In genomic region chr21:45995686-45996179, GRCh38 we compare ENCODE assay signal across 12 cellular contexts. TPM values are rescaled to one million over a fixed set of nuclear protein-coding genes. Genes with fewer than 3 reads are reported as not detected.
DNase-seq lines count a peak whose midpoint lies in the region; ATAC-seq and TF ChIP-seq lines count a peak whose summit lies in the region.
"Had no signal": no experiment of that assay in that cellular context is flagged by ENCODE, and none has a peak within 500 bp of the region (broad histone marks: within the 10 kb centered on the region; RNA-seq: fewer than 3 reads in every experiment).

No MANE protein-coding gene starts in this region.

- no peak overlapping the region for H3K4me2 ChIP-seq in mesenchymal stem cell (ENCODE audit: low read length, poor library complexity, severe bottlenecking)
- no peak overlapping the region for H3K4me2 ChIP-seq in mesendoderm (ENCODE audit: low read length)

- WGBS in mesenchymal stem cell: 88% methylated on average over 5 of the region's 6 CpGs
- WGBS in mesendoderm (ENCODE audit: extremely low coverage, insufficient coverage, low lambda C conversion rate): no CpG with 5 or more reads among the region's 6 CpGs

- no peak overlapping the region for H2BK120ac ChIP-seq in mesenchymal stem cell (ENCODE audit: low read depth, low read length)
- no peak overlapping the region for H2BK120ac ChIP-seq in mesendoderm (ENCODE audit: low read depth, low read length)

- no peak overlapping the region for H3K4me3 Mint-ChIP-seq in activated naive CD8-positive, alpha-beta T cell treated with anti-CD3 and anti-CD28 coated beads for 36 hours
- no peak overlapping the region for H3K4me3 Mint-ChIP-seq in activated naive CD8-positive, alpha-beta T cell treated with anti-CD3 and anti-CD28 coated beads, Interleukin-2, amount 50 U/mL, for 24 hours

- no peak overlapping the region for H3K56ac ChIP-seq in mesendoderm (ENCODE audit: low read length)

- no peak overlapping the region for H3K23ac ChIP-seq in mesenchymal stem cell (ENCODE audit: low read length in 2 of 2)
- H3K23ac ChIP-seq in mesendoderm (ENCODE audit: low read length): no peak overlapping the region

- H3K9me3 ChIP-seq in breast epithelium: no peaks in the 10 kb centered on the region
- H3K9me3 ChIP-seq in mesenchymal stem cell (ENCODE audit: control insufficient read depth, low read length): no peaks in the 10 kb centered on the region
- no peaks in the 10 kb centered on the region for H3K9me3 ChIP-seq in vagina

- H3K36me3 ChIP-seq in breast epithelium (no peaks in the 10 kb centered on the region), mesenchymal stem cell (ENCODE audit: control insufficient read depth in 1 of 2, insufficient read depth in 2 of 2, low read depth in 1 of 2, low read length in 2 of 2) (peaks cover 97 to 100% of the 10 kb centered on the region in 2 experiments), vagina (peaks cover 6 to 40% of the 10 kb centered on the region in 2 donors), mesendoderm (ENCODE audit: control insufficient read depth, insufficient read depth, low read length) (peaks cover 30% of the 10 kb centered on the region)

- no peaks in the 10 kb centered on the region for H3K79me2 ChIP-seq in mesendoderm (ENCODE audit: control insufficient read depth, insufficient read depth, low read length)

- TF ChIP-seq POLR2A in breast epithelium (IDR thresholded peaks at IDR 0.05): no peak
- TF ChIP-seq POLR2A in vagina (IDR thresholded peaks at IDR 0.05): no peak

- peak overlapping the region; percentile 84 for H3K9ac ChIP-seq in mesenchymal stem cell (ENCODE audit: low read length)
- H3K9ac ChIP-seq in mesendoderm (ENCODE audit: low read length): no peak overlapping the region

- H4K91ac ChIP-seq in mesenchymal stem cell (ENCODE audit: low read length): no peak overlapping the region

- peak overlapping the region; percentile 27 for H4K8ac ChIP-seq in mesenchymal stem cell (ENCODE audit: low read length)
- H4K8ac ChIP-seq in mesendoderm (ENCODE audit: low read depth, low read length): no peak overlapping the region

- no peak overlapping the region for H3K14ac ChIP-seq in mesenchymal stem cell (ENCODE audit: low read length in 2 of 2)

- no peaks in the 10 kb centered on the region for H3K4me1 Mint-ChIP-seq in activated naive CD8-positive, alpha-beta T cell treated with anti-CD3 and anti-CD28 coated beads for 36 hours
- no peaks in the 10 kb centered on the region for H3K4me1 Mint-ChIP-seq in activated naive CD8-positive, alpha-beta T cell treated with anti-CD3 and anti-CD28 coated beads, Interleukin-2, amount 50 U/mL, for 24 hours

- H3K27ac ChIP-seq in breast epithelium (peak overlapping the region in 1 of 2 donors; percentile 88), mesenchymal stem cell (ENCODE audit: low read length, poor library complexity, severe bottlenecking) (no peak overlapping the region), vagina (peak overlapping the region; percentile 71), mesendoderm (ENCODE audit: low read depth, low read length) (no peak overlapping the region)

- H2BK15ac ChIP-seq in mesenchymal stem cell (ENCODE audit: low read depth, poor library complexity, severe bottlenecking): no peak overlapping the region
- H2BK15ac ChIP-seq in mesendoderm (replicated peaks; ENCODE audit: low read depth): no peak overlapping the region

- H3K4me1 ChIP-seq in breast epithelium (no peaks in the 10 kb centered on the region), mesenchymal stem cell (ENCODE audit: control insufficient read depth, insufficient read depth, low read depth, low read length) (peaks cover 30% of the 10 kb centered on the region), vagina (no peaks in the 10 kb centered on the region), mesendoderm (ENCODE audit: control insufficient read depth, low read depth, low read length) (no peaks in the 10 kb centered on the region)

- H2AFZ ChIP-seq in mesenchymal stem cell (ENCODE audit: low read depth, low read length): no peak overlapping the region

- H3K4ac ChIP-seq in mesenchymal stem cell (ENCODE audit: low read depth in 1 of 2, low read length in 2 of 2) (no peak overlapping the region), mesendoderm (ENCODE audit: low read depth, low read length) (no peak overlapping the region)

- no peak overlapping the region for H3K27ac Mint-ChIP-seq in activated naive CD8-positive, alpha-beta T cell treated with anti-CD3 and anti-CD28 coated beads for 36 hours
- no peak overlapping the region for H3K27ac Mint-ChIP-seq in activated naive CD8-positive, alpha-beta T cell treated with anti-CD3 and anti-CD28 coated beads, Interleukin-2, amount 50 U/mL, for 24 hours

- H3K27me3 ChIP-seq in breast epithelium (no peaks in the 10 kb centered on the region), mesenchymal stem cell (ENCODE audit: control insufficient read depth in 1 of 2, insufficient read depth in 1 of 2, low read length in 2 of 2) (no peaks in the 10 kb centered on the region), vagina (no peaks in the 10 kb centered on the region), mesendoderm (ENCODE audit: insufficient read depth, low read length, poor library complexity) (no peaks in the 10 kb centered on the region)

- no peaks in the 10 kb centered on the region for H3K27me3 Mint-ChIP-seq in activated naive CD8-positive, alpha-beta T cell treated with anti-CD3 and anti-CD28 coated beads for 36 hours
- no peaks in the 10 kb centered on the region for H3K27me3 Mint-ChIP-seq in activated naive CD8-positive, alpha-beta T cell treated with anti-CD3 and anti-CD28 coated beads, Interleukin-2, amount 50 U/mL, for 24 hours

- H3K79me1 ChIP-seq in mesenchymal stem cell (replicated peaks; ENCODE audit: low read length, poor library complexity, severe bottlenecking) (peaks cover 28% of the 10 kb centered on the region), mesendoderm (ENCODE audit: low read length) (peaks cover 4% of the 10 kb centered on the region)

- H3K4me3 ChIP-seq in breast epithelium: no peak overlapping the region
- H3K4me3 ChIP-seq in mesenchymal stem cell (ENCODE audit: insufficient read depth in 1 of 2, low read depth in 1 of 2, low read length in 2 of 2): no peak overlapping the region
- no peak overlapping the region for H3K4me3 ChIP-seq in vagina
- no peak overlapping the region for H3K4me3 ChIP-seq in mesendoderm (ENCODE audit: low read length)

- H3K36me3 Mint-ChIP-seq in activated naive CD8-positive, alpha-beta T cell treated with anti-CD3 and anti-CD28 coated beads for 36 hours: no peaks in the 10 kb centered on the region
- no peaks in the 10 kb centered on the region for H3K36me3 Mint-ChIP-seq in activated naive CD8-positive, alpha-beta T cell treated with anti-CD3 and anti-CD28 coated beads, Interleukin-2, amount 50 U/mL, for 24 hours (ENCODE audit: low read depth)

- H3K18ac ChIP-seq in mesenchymal stem cell (ENCODE audit: low read depth in 1 of 2, low read length in 2 of 2) (peak overlapping the region in 1 of 2 experiments; percentile 5), mesendoderm (ENCODE audit: low read length) (no peak overlapping the region)

- no peak overlapping the region for H4K5ac ChIP-seq in mesendoderm (ENCODE audit: low read length)

- no peak overlapping the region for H2BK12ac ChIP-seq in mesenchymal stem cell (ENCODE audit: low read length in 2 of 2)

- no peaks in the 10 kb centered on the region for H3K9me3 Mint-ChIP-seq in activated naive CD8-positive, alpha-beta T cell treated with anti-CD3 and anti-CD28 coated beads for 36 hours
- H3K9me3 Mint-ChIP-seq in activated naive CD8-positive, alpha-beta T cell treated with anti-CD3 and anti-CD28 coated beads, Interleukin-2, amount 50 U/mL, for 24 hours: no peaks in the 10 kb centered on the region

- no peak overlapping the region for H2BK5ac ChIP-seq in mesenchymal stem cell (ENCODE audit: low read depth, low read length, poor library complexity, severe bottlenecking)
- H2BK5ac ChIP-seq in mesendoderm (ENCODE audit: low read length): no peak overlapping the region

- no peak for ATAC-seq in activated naive CD8-positive, alpha-beta T cell treated with anti-CD3 and anti-CD28 coated beads, Interleukin-2, amount 50 U/mL, for 24 hours
- no peak for ATAC-seq in GM18868 (IDR thresholded peaks at IDR 0.05; ENCODE audit: unreplicated experiment)

- TF ChIP-seq CTCF in breast epithelium (IDR thresholded peaks at IDR 0.05): no peak
- no peak for TF ChIP-seq CTCF in vagina (IDR thresholded peaks at IDR 0.05)

- intact Hi-C loops in breast epithelium (cut with DNase I; ENCODE audit: low total_unique reads): loop anchor here (10.0 kb wide), 1 partner anchor 99 kb away; the partner anchor contains the start of gene COL6A2
- intact Hi-C loops in vagina (cut with DNase I): no loop called here

- peak; percentile 8 for DNase-seq in activated naive CD8-positive, alpha-beta T cell treated with anti-CD3 and anti-CD28 coated beads for 36 hours
- no peak for DNase-seq in activated naive CD8-positive, alpha-beta T cell treated with anti-CD3 and anti-CD28 coated beads, Interleukin-2, amount 50 U/mL, for 24 hours
- DNase-seq in breast epithelium (ENCODE audit: low spot score in 2 of 2) (peak; percentile 15 to 49), mesenchymal stem cell (no peak), vagina (ENCODE audit: extremely low spot score in 2 of 2) (no peak), mesendoderm (no peak)
- no peak for DNase-seq in stimulated activated CD4-positive, alpha-beta T cell treated with anti-CD3 and anti-CD28 coated beads, Interleukin-12 subunit alpha, Interleukin-12 subunit beta, amount 100 ng/mL, for 4 hours
- DNase-seq: central memory CD4-positive, alpha-beta T cell; HCEC 1CT; NCI-H748 treated with DMSO at 0.1 percent for 48 hours; retina had no signal

- no peak overlapping the region for H2AK5ac ChIP-seq in mesenchymal stem cell (ENCODE audit: low read length, severe bottlenecking)
- H2AK5ac ChIP-seq in mesendoderm (ENCODE audit: low read length): no peak overlapping the region

RNA-seq across cellular contexts. Expression of gene COL6A1, which starts 14.2 kb away (rescaled TPM):
- 1 to 10 TPM; 4.3 to 5.2 TPM for total RNA-seq in activated naive CD8-positive, alpha-beta T cell treated with anti-CD3 and anti-CD28 coated beads for 36 hours
- total RNA-seq in breast epithelium (100 to 1,000 TPM; 137 to 527 (median 201) TPM), vagina (520 TPM)
- 2,201 TPM for polyA plus RNA-seq in mesenchymal stem cell (2013, experiment 1 of 2)
- 2,173 TPM for polyA plus RNA-seq in mesenchymal stem cell (2013, experiment 2 of 2)
- 187 TPM for polyA plus RNA-seq in mesendoderm (2013, experiment 1 of 2)
- 175 TPM for polyA plus RNA-seq in mesendoderm (2013, experiment 2 of 2)

Comparison
In these comparisons a context has a peak if more than half of its experiments do, and no peak if none do; other contexts are left out.
1. DNase-seq: peak in activated naive CD8-positive, alpha-beta T cell treated with anti-CD3 and anti-CD28 coated beads for 36 hours (single experiment) and breast epithelium (2 of 2); none in activated naive CD8-positive, alpha-beta T cell treated with anti-CD3 and anti-CD28 coated beads, Interleukin-2, amount 50 U/mL, for 24 hours (single experiment), mesenchymal stem cell (single experiment), vagina (0 of 2), mesendoderm (single experiment) and stimulated activated CD4-positive, alpha-beta T cell treated with anti-CD3 and anti-CD28 coated beads, Interleukin-12 subunit alpha, Interleukin-12 subunit beta, amount 100 ng/mL, for 4 hours (single experiment).
2. RNA of gene COL6A1, which starts 14.2 kb away (total RNA-seq): 520 TPM in vagina (single experiment) and 137 to 527 TPM in breast epithelium; 4.3 to 5.2 TPM in activated naive CD8-positive, alpha-beta T cell treated with anti-CD3 and anti-CD28 coated beads for 36 hours; every median in the first group is over 10 times any median in the second.